Comparison of ENCODE assay signal across 8 cellular contexts in the genomic region with DNA sequence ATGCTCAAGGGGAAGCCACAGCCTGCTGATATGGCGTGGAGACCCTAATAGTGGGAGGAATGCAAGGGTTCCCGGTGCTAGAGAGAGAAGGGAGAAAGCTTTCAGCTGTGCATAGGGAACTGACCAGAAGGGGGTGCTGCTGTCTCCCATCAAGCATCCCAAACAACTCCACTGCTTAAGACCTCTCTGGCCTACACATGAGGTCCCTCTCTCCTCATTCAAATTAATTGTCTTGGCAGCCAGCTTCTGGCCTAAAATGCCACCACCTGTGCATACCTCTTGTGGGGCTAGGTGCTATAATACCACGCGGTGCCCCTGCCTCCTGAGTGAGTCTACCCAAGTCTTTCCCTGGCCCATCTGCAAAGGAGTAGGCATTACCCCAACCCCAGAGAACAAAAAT. TPM values are rescaled to one million over a fixed set of nuclear protein-coding genes. Genes with fewer than 3 reads are reported as not detected.
DNase-seq lines count a peak whose midpoint lies in the region; ATAC-seq, FAIRE-seq and TF ChIP-seq lines count a peak whose summit lies in the region.

No MANE protein-coding gene starts in this region.

- no peak overlapping the region for H3K4me3 ChIP-seq in small intestine (ENCODE audit: low read depth in 1 of 2, low read length in 2 of 2)

- FAIRE-seq in small intestine (lab: Jason Lieb, UNC) = no peak

- H3K4me1 ChIP-seq in small intestine (ENCODE audit: control insufficient read depth in 2 of 2, insufficient read depth in 1 of 2, low read depth in 1 of 2, low read length in 1 of 2) = peaks cover 0 to 3% of the 10 kb centered on the region in 2 donors

- no peaks in the 10 kb centered on the region for H3K27me3 ChIP-seq in small intestine (ENCODE audit: control insufficient read depth in 2 of 2, insufficient read depth in 2 of 2, low read length in 2 of 2)

- no peaks in the 10 kb centered on the region for H3K9me3 ChIP-seq in small intestine (ENCODE audit: control insufficient read depth, low read depth)

- H3K36me3 ChIP-seq in small intestine (ENCODE audit: control insufficient read depth in 2 of 2, insufficient read depth in 2 of 2, low read length in 2 of 2) = no peaks in the 10 kb centered on the region

- peak; percentile 69 for ATAC-seq in SK-N-SH treated with all-trans-retinoic acid at 6 μM for 48 hours
- ATAC-seq in left ventricle myocardium superior = peak; percentile 71
- ATAC-seq in GM19035 (IDR thresholded peaks at IDR 0.05; ENCODE audit: unreplicated experiment) = no peak

- no peak overlapping the region for H3K27ac ChIP-seq in small intestine (ENCODE audit: low read depth in 1 of 2, low read length in 1 of 2)

- intact Hi-C loops in left ventricle myocardium superior (cut with micrococcal nuclease) = no loop called here
- intact Hi-C loops in posterior vena cava (cut with DNase I) = no loop called here

- DNase-seq in ELF-1 (ENCODE audit: low read depth, low spot score) = peak; percentile 87
- peak; percentile 71 to 90 for DNase-seq in Kasumi-1 (lab: John Stamatoyannopoulos, UW)
- peak; percentile 7 for DNase-seq in amniotic stem cell (lab: John Stamatoyannopoulos, UW)
- DNase-seq in left ventricle myocardium superior = no peak
- DNase-seq in small intestine = peak; percentile 64
- no peak for DNase-seq in posterior vena cava (ENCODE audit: low spot score)

- WGBS in small intestine, 3 donors = 42 to 61% (median 43%) methylated on average over 4 of the region's 4 CpGs

TF ChIP-seq in SK-N-SH treated with all-trans-retinoic acid at 6 μM for 48 hours, 23 proteins besides CTCF, POLR2A, EP300 and RAD21:
- TF ChIP-seq ZFP3 (CRISPR knock-in tag; IDR thresholded peaks at IDR 0.05) = no peak
- no peak for TF ChIP-seq ISL1 (CRISPR knock-in tag; IDR thresholded peaks at IDR 0.05)

RNA-seq across cellular contexts. Expression of a gene that starts 14.5 kb away (rescaled TPM):
- 10.3 TPM for total RNA-seq in left ventricle myocardium superior
- 10 to 100 TPM in 2 of 3 donors, 1 to 10 TPM in 1; 5.8 to 38.4 (median 14.3) TPM for polyA plus RNA-seq in small intestine
- total RNA-seq in posterior vena cava = 10 to 100 TPM; 14.6 to 20.2 TPM

RNA-seq across cellular contexts. Expression of a gene that starts 20.6 kb away (rescaled TPM):
- total RNA-seq in left ventricle myocardium superior (16.2 TPM), posterior vena cava (10 to 100 TPM; 18.0 to 18.5 TPM)
- 1 to 10 TPM in 2 of 3 donors, not detected in 1; 2.7 to 9.7 TPM for polyA plus RNA-seq in small intestine

RNA-seq across cellular contexts. Expression of a gene that starts 28.1 kb away (rescaled TPM):
- total RNA-seq in left ventricle myocardium superior = not detected
- under 1 TPM in 1 of 3 donors, not detected in 2; 0.06 TPM for polyA plus RNA-seq in small intestine
- total RNA-seq in posterior vena cava = not detected

RNA-seq across cellular contexts. Expression of a gene that starts 33.4 kb away (rescaled TPM):
- 68.3 TPM for total RNA-seq in left ventricle myocardium superior
- 10 to 100 TPM; 60.4 to 73.2 (median 60.5) TPM for polyA plus RNA-seq in small intestine
- total RNA-seq in posterior vena cava = 100 to 1,000 TPM in 1 of 2 donors, 10 to 100 TPM in 1; 97.4 to 119 TPM

RNA-seq across cellular contexts. Expression of a gene that starts 40.7 kb away (rescaled TPM):
- total RNA-seq in left ventricle myocardium superior (7.1 TPM), posterior vena cava (10 to 100 TPM; 12.6 to 41.1 TPM)
- polyA plus RNA-seq in small intestine = 1 to 10 TPM in 2 of 3 donors, under 1 TPM in 1; 0.22 to 6.3 (median 1.1) TPM

Comparison
In these comparisons a context has a peak if more than half of its experiments do, and no peak if none do; other contexts are left out.
1. DNase-seq: peak in ELF-1 (single experiment), Kasumi-1 (2 of 2), amniotic stem cell (single experiment) and small intestine (single experiment); none in left ventricle myocardium superior (single experiment) and posterior vena cava (single experiment).